ENCODE assay signal across 8 cellular contexts in genomic region chrX:48468693-48469691, GRCh38. TPM values are rescaled to one million over a fixed set of nuclear protein-coding genes. Genes with fewer than 3 reads are reported as not detected.
DNase-seq lines count a peak whose midpoint lies in the region; ATAC-seq, FAIRE-seq and TF ChIP-seq lines count a peak whose summit lies in the region.

No MANE protein-coding gene starts in this region.

- FAIRE-seq in endothelial cell of umbilical vein (lab: Jason Lieb, UNC) = no peak

- BruUV-seq in endothelial cell of umbilical vein (replicated peaks; lab: Mats Ljungman, UMichigan) = no TSS peak

- H3K4me3 Mint-ChIP-seq in activated B cell treated with CpG ODN at 0.5 μM for 24 hours = peak overlapping the region; percentile 91

- H3K36me3 ChIP-seq in right atrium auricular region (no peaks in the 10 kb centered on the region), endothelial cell of umbilical vein (ENCODE audit: control insufficient read depth in 2 of 2, extremely low read depth in 1 of 2, insufficient read depth in 2 of 2, low read length in 2 of 2) (no peaks in the 10 kb centered on the region), spleen (peaks cover 0 to 3% (median 0%) of the 10 kb centered on the region in 6 donors)

- dilution Hi-C loops in endothelial cell of umbilical vein (cut with MboI; ENCODE audit: extremely low pct_ligation_motif_present, low sequenced_read_pairs) = no loop called here

- peak overlapping the region; percentile 54 for H2AFZ ChIP-seq in endothelial cell of umbilical vein (ENCODE audit: low read depth, low read length)

- peaks cover 16% of the 10 kb centered on the region for H3K36me3 Mint-ChIP-seq in activated B cell treated with CpG ODN at 0.5 μM for 24 hours (ENCODE audit: low read depth)

- POLR2A ChIA-PET in activated B cell treated with CpG ODN at 0.5 μM for 24 hours (lab: Charles Lee) = interaction anchor here (0.6 to 1.1 kb wide), 8 partner anchors 13 to 1870 kb away, joined by 3 to 5 read pairs (median 4); partner anchors contain the start of genes NDUFB11, RBM10, TBC1D25 and ZNF81
- POLR2A ChIA-PET in endothelial cell of umbilical vein (lab: Charles Lee) = no interaction called here

- CTCF ChIA-PET in activated B cell treated with CpG ODN at 0.5 μM for 24 hours (lab: Charles Lee) (interaction anchor here (0.6 kb wide), 1 partner anchor 485 kb away, joined by 3 read pairs; no protein-coding TSS in a partner anchor), endothelial cell of umbilical vein (lab: Charles Lee) (interaction anchor here (1.1 to 1.5 kb wide), 2 partner anchors 53 to 386 kb away, joined by 3 to 6 read pairs; partner anchors contain the start of gene EBP)

- no peak overlapping the region for H3K27ac ChIP-seq in right atrium auricular region
- H3K27ac ChIP-seq in endothelial cell of umbilical vein (ENCODE audit: insufficient read depth, low read depth, low read length) = peak overlapping the region; percentile 7
- H3K27ac ChIP-seq in spleen = peak overlapping the region in 4 of 8 donors; percentile 46 to 59 (median 47)

- H3K4me1 ChIP-seq in right atrium auricular region (peaks cover 0 to 5% of the 10 kb centered on the region in 2 donors), endothelial cell of umbilical vein (ENCODE audit: control insufficient read depth, extremely low read depth, insufficient read depth, low read length) (no peaks in the 10 kb centered on the region), spleen (peaks cover 0 to 22% (median 2%) of the 10 kb centered on the region in 6 donors)

- H3K27me3 ChIP-seq in right atrium auricular region (no peaks in the 10 kb centered on the region), endothelial cell of umbilical vein (ENCODE audit: control insufficient read depth in 2 of 2, insufficient read depth in 2 of 2, low read length in 2 of 2) (peaks cover 2 to 8% of the 10 kb centered on the region in 2 experiments), spleen (replicated peaks in 1 of 7) (peaks cover 0 to 5% (median 0%) of the 10 kb centered on the region in 7 donors)

- H4K20me1 ChIP-seq in endothelial cell of umbilical vein (replicated peaks; ENCODE audit: control insufficient read depth, extremely low read depth, insufficient read depth, low read length) = no peaks in the 10 kb centered on the region

- 1 to 30% (median 7%) methylated on average over 13 to 23 of the region's 23 CpGs for WGBS in spleen, 5 donors

- DNase-seq in right atrium auricular region (ENCODE audit: low spot score) (no peak), left cardiac atrium (no peak), activated B cell treated with CpG ODN at 0.5 μM for 24 hours (no peak), endothelial cell of umbilical vein (ENCODE audit: low read depth, low spot score) (no peak), spleen (peak; percentile 69)

- TF ChIP-seq POLR2A in endothelial cell of umbilical vein (IDR thresholded peaks at IDR 0.05; ENCODE audit: low read depth, low read length) (no peak), spleen (IDR thresholded peaks at IDR 0.05) (no peak)

- H3K9me3 ChIP-seq in right atrium auricular region = no peaks in the 10 kb centered on the region
- no peaks in the 10 kb centered on the region for H3K9me3 ChIP-seq in endothelial cell of umbilical vein (replicated peaks; ENCODE audit: control insufficient read depth, insufficient read depth, low read length)
- no peaks in the 10 kb centered on the region for H3K9me3 ChIP-seq in spleen

- H3K9ac ChIP-seq in endothelial cell of umbilical vein (replicated peaks; ENCODE audit: extremely low read depth, insufficient read depth, low read length) = peak overlapping the region; percentile 23

- peaks cover 10% of the 10 kb centered on the region for H3K79me2 ChIP-seq in endothelial cell of umbilical vein (ENCODE audit: control insufficient read depth, insufficient read depth, low read length)

- no peaks in the 10 kb centered on the region for H3K27me3 Mint-ChIP-seq in activated B cell treated with CpG ODN at 0.5 μM for 24 hours

- H3K27ac Mint-ChIP-seq in activated B cell treated with CpG ODN at 0.5 μM for 24 hours = peak overlapping the region; percentile 69

- H3K4me3 ChIP-seq in right atrium auricular region (peak overlapping the region; percentile 11 to 33), endothelial cell of umbilical vein (replicated peaks in 1 of 3; ENCODE audit: insufficient read depth in 1 of 3, low read depth in 1 of 3, low read length in 3 of 3) (peak overlapping the region in 2 of 3 experiments; percentile 8 to 62), spleen (peak overlapping the region; percentile 23 to 67 (median 35))

- H3K9me1 ChIP-seq in endothelial cell of umbilical vein (replicated peaks; ENCODE audit: control insufficient read depth, extremely low read depth, insufficient read depth, low read length) = no peaks in the 10 kb centered on the region

- intact Hi-C loops in left cardiac atrium (cut with DNase I) = no loop called here
- intact Hi-C loops in activated B cell treated with CpG ODN at 0.5 μM for 24 hours (cut with micrococcal nuclease) = loop anchor here (5.0 kb wide), 2 partner anchors 38 to 637 kb away; partner anchors contain the start of gene PORCN
- intact Hi-C loops in endothelial cell of umbilical vein (cut with micrococcal nuclease) = no loop called here
- intact Hi-C loops in spleen (cut with DNase I; ENCODE audit: low total_unique reads) = no loop called here

- H3K4me1 Mint-ChIP-seq in activated B cell treated with CpG ODN at 0.5 μM for 24 hours = peaks cover 12% of the 10 kb centered on the region

- H3K4me2 ChIP-seq in endothelial cell of umbilical vein (ENCODE audit: insufficient read depth, low read length) = peak overlapping the region; percentile 24

- TF ChIP-seq CTCF in right atrium auricular region (IDR thresholded peaks at IDR 0.05) (peak in 1 of 2 donors; percentile 13), activated B cell treated with CpG ODN at 0.5 μM for 24 hours (IDR thresholded peaks at IDR 0.05) (no peak), endothelial cell of umbilical vein (IDR thresholded peaks at IDR 0.05; ENCODE audit: extremely low read depth in 1 of 2, insufficient read depth in 1 of 2, low read depth in 1 of 2, low read length in 2 of 2) (peak in 1 of 2 donors; percentile 8), spleen (IDR thresholded peaks at IDR 0.05 in 8 of 11, conservative IDR thresholded peaks at IDR 0.05 in 3 of 11) (peak in 5 of 11 experiments; percentile 20 to 32 (median 29))

- ATAC-seq in left cardiac atrium (no peak), activated B cell treated with CpG ODN at 0.5 μM for 24 hours (ENCODE audit: low read depth) (peak; percentile 52), HG03378 (IDR thresholded peaks at IDR 0.05; ENCODE audit: unreplicated experiment) (no peak), GM21528 (IDR thresholded peaks at IDR 0.05; ENCODE audit: low FRiP score, unreplicated experiment) (no peak), HG03045 (IDR thresholded peaks at IDR 0.05; ENCODE audit: unreplicated experiment) (no peak)

- H3K9me3 Mint-ChIP-seq in activated B cell treated with CpG ODN at 0.5 μM for 24 hours = no peaks in the 10 kb centered on the region

RNA-seq across cellular contexts. Expression of gene SLC38A5, which starts 1.1 kb away (rescaled TPM):
- 1 to 10 TPM; 2.2 to 4.9 TPM for total RNA-seq in right atrium auricular region
- total RNA-seq in left cardiac atrium = 1 to 10 TPM; 1.2 to 5.0 TPM
- 23.5 and 28.9 TPM in 2 replicates for total RNA-seq in activated B cell treated with CpG ODN at 0.5 μM for 24 hours
- 25.1 and 28.8 TPM in 2 replicates for total RNA-seq in endothelial cell of umbilical vein
- polyA plus RNA-seq in endothelial cell of umbilical vein = 21.6 and 24.1 TPM in 2 replicates
- polyA plus RNA-seq in endothelial cell of umbilical vein (2011; cell fraction: cytosol; rRNA removed) = 16.7 and 18.8 TPM in 2 replicates
- 19.6 and 19.9 TPM in 2 replicates for polyA plus RNA-seq in endothelial cell of umbilical vein (2011; cell fraction: nucleus; rRNA removed)
- 47.5 and 50.6 TPM in 2 replicates for polyA plus RNA-seq in endothelial cell of umbilical vein (2012)
- polyA minus RNA-seq in endothelial cell of umbilical vein = 22.3 and 27.9 TPM in 2 replicates
- 285 TPM for polyA minus RNA-seq in endothelial cell of umbilical vein (2011; cell fraction: cytosol; rRNA and poly(A)+ RNA removed)
- 5.5 and 7.1 TPM in 2 replicates for polyA minus RNA-seq in endothelial cell of umbilical vein (2011; cell fraction: nucleus; rRNA and poly(A)+ RNA removed)
- total RNA-seq in spleen = 10 to 100 TPM; 11.3 to 57.4 (median 21.1) TPM
- 10 to 100 TPM; 20.2 to 30.4 (median 23.5) TPM for polyA plus RNA-seq in spleen

RNA-seq across cellular contexts. Expression of gene FTSJ1, which starts 7.0 kb away (rescaled TPM):
- 10 to 100 TPM; 36.6 to 43.3 TPM for total RNA-seq in right atrium auricular region
- 10 to 100 TPM; 19.0 to 29.1 TPM for total RNA-seq in left cardiac atrium
- total RNA-seq in activated B cell treated with CpG ODN at 0.5 μM for 24 hours = 39.9 and 44.5 TPM in 2 replicates
- 52.9 and 59.9 TPM in 2 replicates for total RNA-seq in endothelial cell of umbilical vein
- 63.9 and 76.3 TPM in 2 replicates for polyA plus RNA-seq in endothelial cell of umbilical vein
- polyA plus RNA-seq in endothelial cell of umbilical vein (2011; cell fraction: cytosol; rRNA removed) = 48.4 and 48.8 TPM in 2 replicates
- polyA plus RNA-seq in endothelial cell of umbilical vein (2011; cell fraction: nucleus; rRNA removed) = 71.9 and 81.7 TPM in 2 replicates
- 59.4 and 64.5 TPM in 2 replicates for polyA plus RNA-seq in endothelial cell of umbilical vein (2012)
- polyA minus RNA-seq in endothelial cell of umbilical vein = 26.5 and 27.7 TPM in 2 replicates
- polyA minus RNA-seq in endothelial cell of umbilical vein (2011; cell fraction: cytosol; rRNA and poly(A)+ RNA removed) = 62.0 TPM
- 14.8 and 17.6 TPM in 2 replicates for polyA minus RNA-seq in endothelial cell of umbilical vein (2011; cell fraction: nucleus; rRNA and poly(A)+ RNA removed)
- total RNA-seq in spleen = 10 to 100 TPM; 27.1 to 58.6 (median 38.5) TPM
- polyA plus RNA-seq in spleen = 10 to 100 TPM; 36.6 to 47.4 (median 41.0) TPM

RNA-seq across cellular contexts. Expression of gene PORCN, which starts 39.8 kb away (rescaled TPM):
- total RNA-seq in right atrium auricular region (10 to 100 TPM; 23.0 to 43.0 TPM), left cardiac atrium (10 to 100 TPM; 11.1 to 19.1 TPM), activated B cell treated with CpG ODN at 0.5 μM for 24 hours (7.8 and 9.8 TPM in 2 replicates), endothelial cell of umbilical vein (7.6 and 12.0 TPM in 2 replicates), spleen (10 to 100 TPM in 5 of 7 donors, 1 to 10 TPM in 2; 9.8 to 20.8 (median 14.2) TPM)
- polyA plus RNA-seq in endothelial cell of umbilical vein (20.9 and 21.0 TPM in 2 replicates), spleen (1 to 10 TPM; 5.0 to 8.8 (median 7.3) TPM)
- 11.6 and 13.7 TPM in 2 replicates for polyA plus RNA-seq in endothelial cell of umbilical vein (2011; cell fraction: cytosol; rRNA removed)
- 23.1 and 23.8 TPM in 2 replicates for polyA plus RNA-seq in endothelial cell of umbilical vein (2011; cell fraction: nucleus; rRNA removed)
- 8.5 and 10.6 TPM in 2 replicates for polyA plus RNA-seq in endothelial cell of umbilical vein (2012)
- polyA minus RNA-seq in endothelial cell of umbilical vein = 15.3 and 19.9 TPM in 2 replicates
- polyA minus RNA-seq in endothelial cell of umbilical vein (2011; cell fraction: cytosol; rRNA and poly(A)+ RNA removed) = 6.0 TPM
- 9.2 and 10.5 TPM in 2 replicates for polyA minus RNA-seq in endothelial cell of umbilical vein (2011; cell fraction: nucleus; rRNA and poly(A)+ RNA removed)

RNA-seq across cellular contexts. Expression of gene EBP, which starts 52.6 kb away (rescaled TPM):
- 10 to 100 TPM; 49.3 to 73.7 TPM for total RNA-seq in right atrium auricular region
- total RNA-seq in left cardiac atrium = 10 to 100 TPM; 68.8 to 85.2 TPM
- 72.4 and 75.5 TPM in 2 replicates for total RNA-seq in activated B cell treated with CpG ODN at 0.5 μM for 24 hours
- total RNA-seq in endothelial cell of umbilical vein = 102 and 114 TPM in 2 replicates
- 178 and 183 TPM in 2 replicates for polyA plus RNA-seq in endothelial cell of umbilical vein
- 102 and 113 TPM in 2 replicates for polyA plus RNA-seq in endothelial cell of umbilical vein (2011; cell fraction: cytosol; rRNA removed)
- 62.3 and 69.1 TPM in 2 replicates for polyA plus RNA-seq in endothelial cell of umbilical vein (2011; cell fraction: nucleus; rRNA removed)
- polyA plus RNA-seq in endothelial cell of umbilical vein (2012) = 53.8 and 74.0 TPM in 2 replicates
- 154 and 168 TPM in 2 replicates for polyA minus RNA-seq in endothelial cell of umbilical vein
- 292 TPM for polyA minus RNA-seq in endothelial cell of umbilical vein (2011; cell fraction: cytosol; rRNA and poly(A)+ RNA removed)
- 15.5 and 18.6 TPM in 2 replicates for polyA minus RNA-seq in endothelial cell of umbilical vein (2011; cell fraction: nucleus; rRNA and poly(A)+ RNA removed)
- total RNA-seq in spleen = 10 to 100 TPM; 25.1 to 36.3 (median 32.0) TPM
- 10 to 100 TPM; 46.4 to 62.3 (median 57.8) TPM for polyA plus RNA-seq in spleen

RNA-seq across cellular contexts. Expression of gene SSX4B, which starts 57.2 kb away (rescaled TPM):
- total RNA-seq in right atrium auricular region (not detected), left cardiac atrium (not detected), activated B cell treated with CpG ODN at 0.5 μM for 24 hours (not detected in 2 replicates), endothelial cell of umbilical vein (not detected in 2 replicates), spleen (not detected)
- polyA plus RNA-seq in endothelial cell of umbilical vein (not detected in 2 replicates), spleen (not detected)
- polyA plus RNA-seq in endothelial cell of umbilical vein (2011; cell fraction: cytosol; rRNA removed) = not detected in 2 replicates
- polyA plus RNA-seq in endothelial cell of umbilical vein (2011; cell fraction: nucleus; rRNA removed) = not detected in 2 replicates
- not detected in 2 replicates for polyA plus RNA-seq in endothelial cell of umbilical vein (2012)
- polyA minus RNA-seq in endothelial cell of umbilical vein = not detected in 2 replicates
- not detected for polyA minus RNA-seq in endothelial cell of umbilical vein (2011; cell fraction: cytosol; rRNA and poly(A)+ RNA removed)
- polyA minus RNA-seq in endothelial cell of umbilical vein (2011; cell fraction: nucleus; rRNA and poly(A)+ RNA removed) = not detected in 2 replicates
